In genomic region chr19:28428644-28429348, GRCh38 we compare ENCODE assay signal across 1 cellular context.
TF ChIP-seq lines count a peak whose summit lies in the region.

No MANE protein-coding gene starts in this region.

TF ChIP-seq in H1, 55 proteins besides CTCF, POLR2A, EP300 and RAD21 (continued from another document):
- no peak for TF ChIP-seq FOSL1 (IDR thresholded peaks at IDR 0.05; ENCODE audit: insufficient read depth, low read depth, low read length)
- TF ChIP-seq BACH1 (IDR thresholded peaks at IDR 0.05; ENCODE audit: low read length), result no peak
- TF ChIP-seq MAFK (IDR thresholded peaks at IDR 0.05; ENCODE audit: low read depth, low read length), result no peak
